25 cellular contexts compared by ENCODE assay signal in the genomic region with DNA sequence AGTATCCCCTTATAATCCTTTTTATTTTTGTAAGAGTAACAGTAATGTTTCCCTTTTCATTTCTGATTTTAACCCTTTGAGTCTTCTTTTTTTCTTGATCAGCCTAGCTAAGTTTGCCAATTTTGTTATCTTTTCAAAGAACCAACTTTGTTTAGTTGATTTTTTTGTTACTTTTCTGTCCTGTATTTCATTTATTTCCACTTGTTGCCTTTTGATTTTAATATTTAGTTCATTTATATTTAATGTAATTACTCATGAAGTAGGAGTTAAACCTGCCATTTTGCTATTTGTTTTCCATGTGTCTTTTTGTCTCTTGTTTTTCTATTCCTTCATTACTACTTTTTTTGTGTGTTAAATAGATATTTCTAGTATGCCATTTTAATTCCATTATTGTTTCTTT.
DNase-seq lines count a peak whose midpoint lies in the region; ATAC-seq, FAIRE-seq and TF ChIP-seq lines count a peak whose summit lies in the region.
"Had no signal": no experiment of that assay in that cellular context is flagged by ENCODE, and none has a peak within 500 bp of the region (broad histone marks: within the 10 kb centered on the region; RNA-seq: fewer than 3 reads in every experiment).

No MANE protein-coding gene starts in this region.

- no peak for TF ChIP-seq RAD21 in K562 (CRISPR knock-in tag; conservative IDR thresholded peaks at IDR 0.05 in 1 of 2, IDR thresholded peaks at IDR 0.05 in 1 of 2)

- H3K27me3 Mint-ChIP-seq in T-helper 2 cell treated with Interferon-gamma antibody and Interleukin-4, amounts not matched to agents 5 μg/mL and 100 μg/mL, for 36 hours (ENCODE audit: low read depth): no peaks in the 10 kb centered on the region
- H3K27me3 Mint-ChIP-seq: B cell; CD4-positive, alpha-beta T cell had no signal

- H3K4me2 ChIP-seq in K562 (ENCODE audit: insufficient read depth, low read length): no peak overlapping the region
- H3K4me2 ChIP-seq: A549; BLaER1 treated with 17β-estradiol and CSF1 and Interleukin-3, amounts not matched to agents 10 nM and 100 nM had no signal

- H3K4me3 ChIP-seq in K562: no peak overlapping the region
- no peak overlapping the region for H3K4me3 ChIP-seq in pancreas
- H3K4me3 ChIP-seq: A549; BLaER1 treated with 17β-estradiol and CSF1 and Interleukin-3, amounts not matched to agents 10 nM and 100 nM; GM12878 had no signal

- BruUV-seq in K562 (replicated peaks; lab: Mats Ljungman, UMichigan): no TSS peak

- in situ Hi-C loops in K562 (cut with MboI): no loop called here

- CTCF ChIA-PET in K562 (lab: Yijun Ruan, JAX; ENCODE audit: low intra/inter-chr PET ratio): no interaction called here

- no peak for ATAC-seq in K562
- no peak for ATAC-seq in pancreas
- ATAC-seq in GM21737 (IDR thresholded peaks at IDR 0.05; ENCODE audit: unreplicated experiment): no peak
- ATAC-seq: A549; CD8-positive, alpha-beta T cell; GM12878 had no signal

- TF ChIP-seq POLR2A in K562 (conservative IDR thresholded peaks at IDR 0.05): no peak

- H3K27ac ChIP-seq in K562 (ENCODE audit: extremely low read depth, low read depth, low read length) (no peak overlapping the region), pancreas (no peak overlapping the region)
- H3K27ac ChIP-seq: 22Rv1; A549; BLaER1 treated with 17β-estradiol and CSF1 and Interleukin-3, amounts not matched to agents 10 nM and 100 nM; C4-2B had no signal

- peaks cover 9% of the 10 kb centered on the region; the same call in 1 of the 3 replicates for H3K36me3 ChIP-seq in K562 (ENCODE audit: control insufficient read depth, insufficient read depth, low read length)
- no peaks in the 10 kb centered on the region for H3K36me3 ChIP-seq in pancreas

- no peak overlapping the region for H2AFZ ChIP-seq in K562 (ENCODE audit: low read depth, low read length)

- H3K4me3 Mint-ChIP-seq in T-helper 2 cell treated with Interferon-gamma antibody and Interleukin-4, amounts not matched to agents 5 μg/mL and 100 μg/mL, for 36 hours: no peak overlapping the region
- H3K4me3 Mint-ChIP-seq: B cell; CD4-positive, alpha-beta T cell; CD8-positive, alpha-beta T cell had no signal

- no peaks in the 10 kb centered on the region for H4K20me1 ChIP-seq in K562 (replicated peaks; ENCODE audit: control insufficient read depth, insufficient read depth, low read length)
- H4K20me1 ChIP-seq: BLaER1 treated with 17β-estradiol and CSF1 and Interleukin-3, amounts not matched to agents 10 nM and 100 nM had no signal

- H3K9me3 Mint-ChIP-seq in T-helper 2 cell treated with Interferon-gamma antibody and Interleukin-4, amounts not matched to agents 5 μg/mL and 100 μg/mL, for 36 hours: peaks cover 35% of the 10 kb centered on the region

- H3K27ac Mint-ChIP-seq in T-helper 2 cell treated with Interferon-gamma antibody and Interleukin-4, amounts not matched to agents 5 μg/mL and 100 μg/mL, for 36 hours: no peak overlapping the region
- H3K27ac Mint-ChIP-seq: B cell; CD4-positive, alpha-beta T cell; CD8-positive, alpha-beta T cell had no signal

- no peak for TF ChIP-seq EP300 in K562 (IDR thresholded peaks at IDR 0.05; ENCODE audit: low read length)

- H3K9me1 ChIP-seq in K562 (ENCODE audit: control insufficient read depth, insufficient read depth, low read length): no peaks in the 10 kb centered on the region

- no peaks in the 10 kb centered on the region for H3K27me3 ChIP-seq in K562 (ENCODE audit: control insufficient read depth in 2 of 2, insufficient read depth in 2 of 2, low read length in 2 of 2)
- no peaks in the 10 kb centered on the region for H3K27me3 ChIP-seq in pancreas
- H3K27me3 ChIP-seq: BLaER1 treated with 17β-estradiol and CSF1 and Interleukin-3, amounts not matched to agents 10 nM and 100 nM had no signal

- POLR2A ChIA-PET in K562 (lab: Yijun Ruan, JAX): no interaction called here

- H3K79me2 ChIP-seq in K562 (ENCODE audit: control insufficient read depth, insufficient read depth, low read length): no peaks in the 10 kb centered on the region

- intact Hi-C loops in K562 (cut with micrococcal nuclease): no loop called here
- intact Hi-C loops in pancreas (cut with DNase I): no loop called here

- TF ChIP-seq CTCF in K562 (IDR thresholded peaks at IDR 0.05 in 2 of 3, conservative IDR thresholded peaks at IDR 0.05 in 1 of 3; ENCODE audit: insufficient read depth in 2 of 3, low read depth in 1 of 3, low read length in 3 of 3) (no peak), pancreas (IDR thresholded peaks at IDR 0.05) (no peak)

- H3K4me1 ChIP-seq in K562 (replicated peaks in 1 of 2; ENCODE audit: control insufficient read depth in 2 of 2, insufficient read depth in 2 of 2, low read length in 2 of 2): no peaks in the 10 kb centered on the region
- peaks cover 0 to 11% (median 6%) of the 10 kb centered on the region in 3 donors for H3K4me1 ChIP-seq in pancreas
- H3K4me1 ChIP-seq: BLaER1 treated with 17β-estradiol and CSF1 and Interleukin-3, amounts not matched to agents 10 nM and 100 nM; Caco-2 had no signal

- H3K9ac ChIP-seq in K562 (ENCODE audit: insufficient read depth in 1 of 2, low read depth in 2 of 2, low read length in 2 of 2): no peak overlapping the region
- H3K9ac ChIP-seq: BLaER1 treated with 17β-estradiol and CSF1 and Interleukin-3, amounts not matched to agents 10 nM and 100 nM had no signal

- H3K9me3 ChIP-seq in K562 (replicated peaks; ENCODE audit: control insufficient read depth, insufficient read depth, low read depth, low read length): no peaks in the 10 kb centered on the region
- peaks cover 0 to 4% (median 0%) of the 10 kb centered on the region in 4 donors for H3K9me3 ChIP-seq in pancreas

- no peaks in the 10 kb centered on the region for H3K4me1 Mint-ChIP-seq in T-helper 2 cell treated with Interferon-gamma antibody and Interleukin-4, amounts not matched to agents 5 μg/mL and 100 μg/mL, for 36 hours (ENCODE audit: low read depth)
- H3K4me1 Mint-ChIP-seq: B cell had no signal

- DNase-seq in K562 (ENCODE audit: extremely low read depth in 1 of 4, low spot score in 3 of 4) (no peak), frontal cortex (ENCODE audit: low spot score in 2 of 2) (no peak), pancreas (no peak), NCI-H1048 (lab: John Stamatoyannopoulos, UW) (no peak), globus pallidus (ENCODE audit: low spot score) (no peak)
- DNase-seq in T-helper 2 cell treated with Interferon-gamma antibody and Interleukin-4, amounts not matched to agents 5 μg/mL and 100 μg/mL, for 36 hours (ENCODE audit: low spot score): no peak
- DNase-seq: AML-193; Caco-2; Calu3; CD4-positive, alpha-beta T cell; CD8-positive, alpha-beta T cell; DMS79 treated with DMSO at 0.1 percent for 48 hours; GDM1 had no signal

- H3K36me3 Mint-ChIP-seq in T-helper 2 cell treated with Interferon-gamma antibody and Interleukin-4, amounts not matched to agents 5 μg/mL and 100 μg/mL, for 36 hours (ENCODE audit: low read depth): peaks cover 49% of the 10 kb centered on the region

- FAIRE-seq in G401.6 (lab: Jason Lieb, UNC) (peak; percentile 42), K562 (lab: Jason Lieb, UNC) (no peak), frontal cortex (lab: Jason Lieb, UNC) (peak; percentile 39), pancreas (lab: Jason Lieb, UNC) (peak; percentile 65)
- FAIRE-seq: D721Med, GM12878, GM12892, GM18507, GM19239 had no signal

TF ChIP-seq in K562, 482 proteins besides CTCF, POLR2A, EP300 and RAD21:
- no peak for TF ChIP-seq ZNF175 (CRISPR knock-in tag; IDR thresholded peaks at IDR 0.05; ENCODE audit: low read depth)
- TF ChIP-seq ZNF507 (tag; conservative IDR thresholded peaks at IDR 0.05): peak; percentile 97
- TF ChIP-seq LARP7 (IDR thresholded peaks at IDR 0.05): no peak
- TF ChIP-seq ZNF354B (CRISPR knock-in tag; IDR thresholded peaks at IDR 0.05): 0 out of 2 replicates have a peak, but pooled peaks have one; percentile 26
